ENCODE assay signal across 27 cellular contexts in genomic region chr11:94939346-94939745, GRCh38. TPM values are rescaled to one million over a fixed set of nuclear protein-coding genes. Genes with fewer than 3 reads are reported as not detected.
"Had no signal": no experiment of that assay in that cellular context is flagged by ENCODE, and none has a peak within 500 bp of the region (broad histone marks: within the 10 kb centered on the region; RNA-seq: fewer than 3 reads in every experiment).

No MANE protein-coding gene starts in this region.

- H3K27me3 ChIP-seq: ascending aorta, cardiac muscle cell, SJCRH30 had no signal

- H3K9me3 ChIP-seq: ascending aorta, SJCRH30 had no signal

- H3K4me3 ChIP-seq: ascending aorta, cardiac muscle cell, SJCRH30, SK-N-MC had no signal

- H3K9ac ChIP-seq: KMS-11 had no signal

- H3K36me3 ChIP-seq: ascending aorta, cardiac muscle cell, SJCRH30 had no signal

- DNase-seq: activated CD4-positive, alpha-beta T cell treated with anti-CD3 and anti-CD28 coated beads, Interleukin-2, amount 10 ng/mL, durations not matched to agents 24 days and 14 days; activated CD4-positive, alpha-beta T cell treated with anti-CD3 and anti-CD28 coated beads, Interleukin-2, amount 50 U/mL, for 4 hours; activated CD8-positive, alpha-beta T cell treated with anti-CD3 and anti-CD28 coated beads for 36 hours; activated effector memory CD4-positive, alpha-beta T cell treated with anti-CD3 and anti-CD28 coated beads, Interleukin-2, amount 50 U/mL, for 16 hours; activated naive CD4-positive, alpha-beta T cell; activated naive CD4-positive, alpha-beta T cell treated with anti-CD3 and anti-CD28 coated beads, Interleukin-2, amount 50 U/mL, for 16 hours; activated naive CD8-positive, alpha-beta T cell treated with anti-CD3 and anti-CD28 coated beads for 36 hours; activated T-cell treated with anti-CD3 and anti-CD28 coated beads, Interleukin-2, amount 50 U/mL, for 1 hour; activated T-cell treated with anti-CD3 and anti-CD28 coated beads, Interleukin-2, amount 50 U/mL, for 72 hours; amygdala; MM.1S; MV-4-11; NCI-H1092; NCI-H1930; NCI-H2081 treated with DMSO at 0.1 percent for 48 hours; NCI-H345; NCI-H524 treated with DMSO at 0.1 percent for 48 hours; SHP77; SJCRH30; T-cell; T-helper 17 cell had no signal

- ATAC-seq: activated CD8-positive, alpha-beta T cell treated with anti-CD3 and anti-CD28 coated beads for 36 hours; activated T-cell treated with anti-CD3 and anti-CD28 coated beads, Interleukin-2, amount 50 U/mL, for 72 hours; activated T-helper 17 cell treated with anti-CD3 and anti-CD28 coated beads, Interleukin-2, amount 50 U/mL, for 72 hours; Panc1; T-cell; T-helper 17 cell had no signal

- H3K4me2 ChIP-seq: KMS-11 had no signal

- H3K4me1 ChIP-seq: SJCRH30 had no signal

- H3K27ac ChIP-seq: ascending aorta, cardiac muscle cell, KMS-11, SJCRH30, SK-N-MC had no signal

RNA-seq across cellular contexts. Expression of gene KDM4D, which starts 34.2 kb away (rescaled TPM):
- total RNA-seq: ascending aorta had no signal
